Comparison of ENCODE assay signal across 27 cellular contexts in the genomic region with DNA sequence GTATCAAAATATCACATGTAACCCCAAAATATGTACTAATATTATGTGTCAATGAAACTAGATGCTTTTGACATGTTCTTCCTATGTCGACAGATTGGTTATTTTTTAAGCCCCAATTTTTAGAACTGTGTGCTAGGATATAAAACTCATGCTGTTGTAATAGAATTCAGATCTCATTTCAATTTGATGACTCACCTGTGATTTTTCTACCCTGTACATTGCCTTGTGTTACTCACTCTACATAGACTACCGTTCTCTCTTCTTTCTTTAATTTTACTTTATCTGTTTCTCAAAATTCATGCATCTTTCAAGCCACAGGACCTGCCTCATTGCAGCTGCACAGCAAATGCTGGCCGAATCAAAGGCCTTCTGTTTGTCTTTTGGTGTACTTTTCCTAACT.
DNase-seq lines count a peak whose midpoint lies in the region; ATAC-seq, FAIRE-seq and TF ChIP-seq lines count a peak whose summit lies in the region.
"Had no signal": no experiment of that assay in that cellular context is flagged by ENCODE, and none has a peak within 500 bp of the region (broad histone marks: within the 10 kb centered on the region; RNA-seq: fewer than 3 reads in every experiment).

No MANE protein-coding gene starts in this region.

- no peaks in the 10 kb centered on the region for H3K36me3 Mint-ChIP-seq in natural killer cell treated with Interleukin-12 subunit alpha and Interleukin-12 subunit beta and Interleukin-15 and Interleukin-18, amount 100 ng/mL, for 72 hours
- H3K36me3 Mint-ChIP-seq: CD8-positive, alpha-beta memory T cell had no signal

- DNase-seq in A549 (ENCODE audit: low read depth in 1 of 2, low spot score in 1 of 2) (no peak), IMR-90 (peak; percentile 66), adipocyte (ENCODE audit: low read depth) (peak; percentile 13), fibroblast of mammary gland (ENCODE audit: low read depth) (peak; percentile 57), colonic mucosa (no peak), NCI-H524 (lab: John Stamatoyannopoulos, UW) (no peak)
- no peak for DNase-seq in natural killer cell treated with Interleukin-12 subunit alpha and Interleukin-12 subunit beta and Interleukin-15 and Interleukin-18, amount 100 ng/mL, for 72 hours (ENCODE audit: low spot score)
- DNase-seq: activated CD4-positive, alpha-beta T cell treated with anti-CD3 and anti-CD28 coated beads, Interleukin-2, amount 50 U/mL, for 4 hours; activated gamma-delta T cell treated with Interleukin-2 at 50 U/mL for 16 hours; activated T-cell treated with anti-CD3 and anti-CD28 coated beads, Interleukin-2, amount 50 U/mL, for 48 hours; brain microvascular endothelial cell; CD8-positive, alpha-beta memory T cell; KG1; left ventricle myocardium inferior; NCI-H146; NCI-H226; NCI-H774; sigmoid colon; SK-N-SH; stimulated activated CD4-positive, alpha-beta T cell treated with anti-CD3 and anti-CD28 coated beads, Interleukin-4, amount 100 ng/mL, for 4 hours had no signal

- H4K5ac ChIP-seq in IMR-90 (ENCODE audit: low read depth, low read length) = no peak overlapping the region

- no peaks in the 10 kb centered on the region for H3K4me1 ChIP-seq in A549
- no peaks in the 10 kb centered on the region for H3K4me1 ChIP-seq in IMR-90 (ENCODE audit: control insufficient read depth, insufficient read depth, low read length)
- no peaks in the 10 kb centered on the region for H3K4me1 ChIP-seq in adipocyte (ENCODE audit: control insufficient read depth, insufficient read depth, low read length)
- no peaks in the 10 kb centered on the region for H3K4me1 ChIP-seq in colonic mucosa
- H3K4me1 ChIP-seq: left ventricle myocardium inferior, sigmoid colon, tibial nerve had no signal

- H3K4me3 ChIP-seq in A549 = no peak overlapping the region
- no peak overlapping the region for H3K4me3 ChIP-seq in IMR-90 (ENCODE audit: insufficient read depth, low read depth, low read length)
- H3K4me3 ChIP-seq in adipocyte (ENCODE audit: low read length) = no peak overlapping the region
- no peak overlapping the region for H3K4me3 ChIP-seq in fibroblast of mammary gland (ENCODE audit: control insufficient read depth, low read depth, low read length)
- H3K4me3 ChIP-seq in colonic mucosa = no peak overlapping the region
- H3K4me3 ChIP-seq: left ventricle myocardium inferior, sigmoid colon, tibial nerve had no signal

- no peaks in the 10 kb centered on the region for H3K4me1 Mint-ChIP-seq in natural killer cell treated with Interleukin-12 subunit alpha and Interleukin-12 subunit beta and Interleukin-15 and Interleukin-18, amount 100 ng/mL, for 72 hours (ENCODE audit: low read depth in 2 of 2)
- H3K4me1 Mint-ChIP-seq: CD8-positive, alpha-beta memory T cell had no signal

- H4K8ac ChIP-seq in IMR-90 (ENCODE audit: low read depth in 2 of 2, low read length in 2 of 2) = no peak overlapping the region

- POLR2A ChIA-PET in A549 (lab: Yijun Ruan, JAX) (no interaction called here), IMR-90 (lab: Charles Lee; ENCODE audit: unreplicated experiment) (no interaction called here)

- H3K4me3 Mint-ChIP-seq in natural killer cell treated with Interleukin-12 subunit alpha and Interleukin-12 subunit beta and Interleukin-15 and Interleukin-18, amount 100 ng/mL, for 72 hours = no peak overlapping the region
- H3K4me3 Mint-ChIP-seq: CD8-positive, alpha-beta memory T cell; T-helper 1 cell treated with Interleukin-12 subunit alpha and Interleukin-12 subunit beta and Interleukin-4 antibody, amounts not matched to agents 30 μg/mL and 1 μg/mL, for 36 hours had no signal

- H3K9me3 ChIP-seq in A549 = no peaks in the 10 kb centered on the region
- no peaks in the 10 kb centered on the region for H3K9me3 ChIP-seq in IMR-90 (ENCODE audit: control insufficient read depth, insufficient read depth, low read length)
- H3K9me3 ChIP-seq in adipocyte (ENCODE audit: control insufficient read depth, low read length) = peaks cover 8% of the 10 kb centered on the region
- H3K9me3 ChIP-seq in colonic mucosa = no peaks in the 10 kb centered on the region
- H3K9me3 ChIP-seq: sigmoid colon, SK-N-SH had no signal

- H4K91ac ChIP-seq in IMR-90 (ENCODE audit: insufficient read depth, low read depth, low read length) = no peak overlapping the region

- H2BK20ac ChIP-seq in IMR-90 (ENCODE audit: low read depth, low read length) = no peak overlapping the region

- no peaks in the 10 kb centered on the region for H3K9me1 ChIP-seq in IMR-90 (ENCODE audit: insufficient read depth, low read length)

- intact Hi-C loops in IMR-90 (cut with micrococcal nuclease) (no loop called here), colonic mucosa (cut with DNase I) (no loop called here)

- H2BK5ac ChIP-seq in IMR-90 (ENCODE audit: low read depth, low read length, poor library complexity, severe bottlenecking) = no peak overlapping the region

- no peak overlapping the region for H3K14ac ChIP-seq in IMR-90 (replicated peaks; ENCODE audit: low read depth, low read length)

- H3K23ac ChIP-seq in IMR-90 (ENCODE audit: low read depth, low read length) = no peak overlapping the region

- CTCF ChIA-PET in A549 (lab: Yijun Ruan, JAX) (no interaction called here), IMR-90 (lab: Yijun Ruan, JAX) (interaction anchor here (0.6 kb wide), 1 partner anchor 10 kb away, joined by 3 read pairs; no protein-coding TSS in a partner anchor)

- WGBS in A549 (ENCODE audit: missing lambda C conversion rate) = under 1% methylated on average over 3 of the region's 3 CpGs
- no CpG with 5 or more reads among the region's 3 CpGs for WGBS in IMR-90 (ENCODE audit: extremely low coverage in 2 of 2, insufficient read length in 1 of 2), 2 experiments

- H3K9ac ChIP-seq in IMR-90 (ENCODE audit: low read depth, low read length) (no peak overlapping the region), adipocyte (ENCODE audit: low read length) (no peak overlapping the region), colonic mucosa (ENCODE audit: low read depth in 2 of 2, low read length in 2 of 2) (no peak overlapping the region)
- H3K9ac ChIP-seq: SK-N-SH had no signal

- no peak overlapping the region for H3K27ac Mint-ChIP-seq in natural killer cell treated with Interleukin-12 subunit alpha and Interleukin-12 subunit beta and Interleukin-15 and Interleukin-18, amount 100 ng/mL, for 72 hours
- H3K27ac Mint-ChIP-seq: CD8-positive, alpha-beta memory T cell; T-helper 1 cell treated with Interleukin-12 subunit alpha and Interleukin-12 subunit beta and Interleukin-4 antibody, amounts not matched to agents 30 μg/mL and 1 μg/mL, for 36 hours had no signal

- no peaks in the 10 kb centered on the region for H3K9me3 Mint-ChIP-seq in natural killer cell treated with Interleukin-12 subunit alpha and Interleukin-12 subunit beta and Interleukin-15 and Interleukin-18, amount 100 ng/mL, for 72 hours
- H3K9me3 Mint-ChIP-seq: T-helper 1 cell treated with Interleukin-12 subunit alpha and Interleukin-12 subunit beta and Interleukin-4 antibody, amounts not matched to agents 30 μg/mL and 1 μg/mL, for 36 hours had no signal

- no peaks in the 10 kb centered on the region for H3K79me1 ChIP-seq in IMR-90 (ENCODE audit: low read depth in 1 of 2, low read length in 2 of 2)

- no peak for ATAC-seq in A549
- ATAC-seq in IMR-90 (ENCODE audit: low read depth) = no peak
- ATAC-seq in GM21723 (IDR thresholded peaks at IDR 0.05; ENCODE audit: unreplicated experiment) = no peak
- no peak for ATAC-seq in natural killer cell treated with Interleukin-12 subunit alpha and Interleukin-12 subunit beta and Interleukin-15 and Interleukin-18, amount 100 ng/mL, for 72 hours
- ATAC-seq: Right ventricle myocardium inferior had no signal

- no peak overlapping the region for H2AFZ ChIP-seq in IMR-90 (replicated peaks; ENCODE audit: low read length, poor library complexity)

- no peaks in the 10 kb centered on the region for H4K20me1 ChIP-seq in IMR-90 (ENCODE audit: insufficient read depth, low read length)

- no peak overlapping the region for H3K4ac ChIP-seq in IMR-90 (ENCODE audit: low read depth, low read length)

- H2AK5ac ChIP-seq in IMR-90 (ENCODE audit: low read depth, low read length) = no peak overlapping the region

- no peak for FAIRE-seq in A549 (lab: Jason Lieb, UNC)
- FAIRE-seq: GM18507, GM19239, TTC549 had no signal

- no peak for TF ChIP-seq RAD21 in A549 (conservative IDR thresholded peaks at IDR 0.05 in 1 of 2, IDR thresholded peaks at IDR 0.05 in 1 of 2)
- TF ChIP-seq RAD21 in IMR-90 (IDR thresholded peaks at IDR 0.05; ENCODE audit: low read length) = no peak

- H2AK9ac ChIP-seq in IMR-90 (replicated peaks; ENCODE audit: low read depth, low read length, poor library complexity) = no peak overlapping the region

- no peak overlapping the region for H3K18ac ChIP-seq in IMR-90 (ENCODE audit: low read depth, low read length)

- no peak for TF ChIP-seq POLR2A in A549 (IDR thresholded peaks at IDR 0.05; ENCODE audit: low read length)
- no peak for TF ChIP-seq POLR2A in IMR-90 (IDR thresholded peaks at IDR 0.05; ENCODE audit: low read depth, low read length)

- no peak for TF ChIP-seq EP300 in A549 (IDR thresholded peaks at IDR 0.05)

- H3K56ac ChIP-seq in IMR-90 (ENCODE audit: extremely low read depth, insufficient read depth, low read length) = no peak overlapping the region

- dilution Hi-C loops in IMR-90 (cut with HindIII; ENCODE audit: low sequenced_read_pairs, unreplicated experiment) = no loop called here

- no peak for TF ChIP-seq CTCF in A549 (IDR thresholded peaks at IDR 0.05)
- TF ChIP-seq CTCF in IMR-90 (conservative IDR thresholded peaks at IDR 0.05; ENCODE audit: low read depth, low read length) = no peak
- TF ChIP-seq CTCF in fibroblast of mammary gland (conservative IDR thresholded peaks at IDR 0.05; ENCODE audit: control insufficient read depth, insufficient read depth, low read depth, low read length) = no peak
- TF ChIP-seq CTCF in colonic mucosa (IDR thresholded peaks at IDR 0.05) = no peak

- in situ Hi-C loops in IMR-90 (cut with MboI; ENCODE audit: low sequenced_read_pairs) = no loop called here

- no peak overlapping the region for H2BK15ac ChIP-seq in IMR-90 (ENCODE audit: low read depth, low read length)

- BruUV-seq in IMR-90 (replicated peaks; lab: Mats Ljungman, UMichigan) = no TSS peak

- H3K27me3 Mint-ChIP-seq in natural killer cell treated with Interleukin-12 subunit alpha and Interleukin-12 subunit beta and Interleukin-15 and Interleukin-18, amount 100 ng/mL, for 72 hours = no peaks in the 10 kb centered on the region
- H3K27me3 Mint-ChIP-seq: CD8-positive, alpha-beta memory T cell had no signal

- H2BK120ac ChIP-seq in IMR-90 (ENCODE audit: low read depth, low read length) = no peak overlapping the region

- H3K36me3 ChIP-seq in IMR-90 (ENCODE audit: control insufficient read depth, insufficient read depth, low read length) (no peaks in the 10 kb centered on the region), adipocyte (ENCODE audit: control insufficient read depth, insufficient read depth, low read length, severe bottlenecking) (no peaks in the 10 kb centered on the region), colonic mucosa (no peaks in the 10 kb centered on the region)
- H3K36me3 ChIP-seq: brain microvascular endothelial cell, left ventricle myocardium inferior, sigmoid colon, tibial nerve had no signal

- no peaks in the 10 kb centered on the region for H3K27me3 ChIP-seq in IMR-90 (ENCODE audit: control insufficient read depth, insufficient read depth, low read length)
- no peaks in the 10 kb centered on the region for H3K27me3 ChIP-seq in adipocyte (replicated peaks; ENCODE audit: control insufficient read depth, insufficient read depth, low read length)
- no peaks in the 10 kb centered on the region for H3K27me3 ChIP-seq in colonic mucosa
- H3K27me3 ChIP-seq: brain microvascular endothelial cell, sigmoid colon, tibial nerve had no signal

- H3K4me2 ChIP-seq in A549 (no peak overlapping the region), IMR-90 (ENCODE audit: low read depth, low read length) (no peak overlapping the region)
- H3K4me2 ChIP-seq: SK-N-SH had no signal

- H3K27ac ChIP-seq in A549 = no peak overlapping the region
- no peak overlapping the region for H3K27ac ChIP-seq in IMR-90 (ENCODE audit: insufficient read depth, low read length)
- no peak overlapping the region for H3K27ac ChIP-seq in colonic mucosa
- H3K27ac ChIP-seq: brain microvascular endothelial cell, left ventricle myocardium inferior, sigmoid colon, tibial nerve had no signal

Comparison
In these comparisons a context has a peak if more than half of its experiments do, and no peak if none do; other contexts are left out.
1. DNase-seq: peak in IMR-90 (single experiment), adipocyte (single experiment) and fibroblast of mammary gland (single experiment); none in A549 (0 of 2), colonic mucosa (single experiment), natural killer cell treated with Interleukin-12 subunit alpha and Interleukin-12 subunit beta and Interleukin-15 and Interleukin-18, amount 100 ng/mL, for 72 hours (single experiment) and NCI-H524 (0 of 2).